Comparison of ENCODE assay signal across 8 cellular contexts in the genomic region with DNA sequence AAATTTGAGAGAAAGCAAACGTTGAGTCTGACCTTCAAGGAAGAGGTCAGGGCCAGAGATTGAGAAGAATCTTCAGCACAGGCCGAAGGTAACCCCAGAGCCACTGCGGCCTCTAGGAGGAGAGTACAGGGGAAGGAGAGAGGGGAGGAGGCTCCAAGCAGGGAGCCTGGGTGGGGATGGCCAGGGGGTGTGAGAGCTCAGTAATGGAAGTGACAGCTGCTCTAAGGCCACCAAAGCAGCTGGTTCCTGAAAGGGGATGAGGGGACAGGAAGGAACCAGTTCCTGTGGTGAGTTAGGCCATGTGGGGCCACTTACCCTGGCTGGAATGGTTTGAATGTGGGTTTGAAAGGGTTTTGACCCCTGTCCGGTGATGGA. TPM values are rescaled to one million over a fixed set of nuclear protein-coding genes. Genes with fewer than 3 reads are reported as not detected.
DNase-seq lines count a peak whose midpoint lies in the region; ATAC-seq lines count a peak whose summit lies in the region.

No MANE protein-coding gene starts in this region.

- peak overlapping the region; percentile 77 for H3K27ac Mint-ChIP-seq in activated CD8-positive, alpha-beta memory T cell treated with anti-CD3 and anti-CD28 coated beads, Interleukin-2, amount 10 ng/mL, durations not matched to agents 7 days and 5 days
- peak overlapping the region; percentile 86 for H3K27ac Mint-ChIP-seq in activated naive CD8-positive, alpha-beta T cell
- H3K27ac Mint-ChIP-seq in stimulated activated effector memory CD8-positive, alpha-beta T cell treated with anti-CD3 and anti-CD28 coated beads, Interleukin-12 subunit alpha, Interleukin-12 subunit beta, amount 100 ng/mL, for 72 hours: peak overlapping the region; percentile 91

- peaks cover 15% of the 10 kb centered on the region for H3K36me3 Mint-ChIP-seq in activated CD8-positive, alpha-beta memory T cell treated with anti-CD3 and anti-CD28 coated beads, Interleukin-2, amount 10 ng/mL, durations not matched to agents 7 days and 5 days
- H3K36me3 Mint-ChIP-seq in activated naive CD8-positive, alpha-beta T cell: no peaks in the 10 kb centered on the region
- peaks cover 97% of the 10 kb centered on the region for H3K36me3 Mint-ChIP-seq in stimulated activated effector memory CD8-positive, alpha-beta T cell treated with anti-CD3 and anti-CD28 coated beads, Interleukin-12 subunit alpha, Interleukin-12 subunit beta, amount 100 ng/mL, for 72 hours

- H3K4me3 Mint-ChIP-seq in activated CD8-positive, alpha-beta memory T cell treated with anti-CD3 and anti-CD28 coated beads, Interleukin-2, amount 10 ng/mL, durations not matched to agents 7 days and 5 days: no peak overlapping the region
- H3K4me3 Mint-ChIP-seq in activated naive CD8-positive, alpha-beta T cell: no peak overlapping the region
- no peak overlapping the region for H3K4me3 Mint-ChIP-seq in stimulated activated effector memory CD8-positive, alpha-beta T cell treated with anti-CD3 and anti-CD28 coated beads, Interleukin-12 subunit alpha, Interleukin-12 subunit beta, amount 100 ng/mL, for 72 hours

- H3K4me1 Mint-ChIP-seq in activated CD8-positive, alpha-beta memory T cell treated with anti-CD3 and anti-CD28 coated beads, Interleukin-2, amount 10 ng/mL, durations not matched to agents 7 days and 5 days: peaks cover 21% of the 10 kb centered on the region
- peaks cover 17% of the 10 kb centered on the region for H3K4me1 Mint-ChIP-seq in activated naive CD8-positive, alpha-beta T cell (ENCODE audit: low read depth)
- peaks cover 42% of the 10 kb centered on the region for H3K4me1 Mint-ChIP-seq in stimulated activated effector memory CD8-positive, alpha-beta T cell treated with anti-CD3 and anti-CD28 coated beads, Interleukin-12 subunit alpha, Interleukin-12 subunit beta, amount 100 ng/mL, for 72 hours

- H3K27me3 Mint-ChIP-seq in activated CD8-positive, alpha-beta memory T cell treated with anti-CD3 and anti-CD28 coated beads, Interleukin-2, amount 10 ng/mL, durations not matched to agents 7 days and 5 days: no peaks in the 10 kb centered on the region
- H3K27me3 Mint-ChIP-seq in activated naive CD8-positive, alpha-beta T cell: no peaks in the 10 kb centered on the region

- DNase-seq in activated CD8-positive, alpha-beta memory T cell treated with anti-CD3 and anti-CD28 coated beads, Interleukin-2, amount 10 ng/mL, durations not matched to agents 7 days and 5 days: no peak
- no peak for DNase-seq in activated CD8-positive, alpha-beta memory T cell treated with anti-CD3 and anti-CD28 coated beads, Interleukin-2, amount 50 U/mL, for 48 hours
- DNase-seq in stimulated activated effector memory CD8-positive, alpha-beta T cell treated with anti-CD3 and anti-CD28 coated beads, Interleukin-12 subunit alpha, Interleukin-12 subunit beta, amount 100 ng/mL, for 72 hours (ENCODE audit: low spot score in 2 of 2): no peak
- no peak for DNase-seq in T1000 (lab: John Stamatoyannopoulos, UW)
- DNase-seq in NCI-H446 (lab: John Stamatoyannopoulos, UW): no peak

- ATAC-seq in activated CD8-positive, alpha-beta memory T cell treated with anti-CD3 and anti-CD28 coated beads, Interleukin-2, amount 10 ng/mL, durations not matched to agents 7 days and 5 days: no peak
- peak; percentile 30 for ATAC-seq in HG02885 (IDR thresholded peaks at IDR 0.05; ENCODE audit: poor library complexity, unreplicated experiment)
- ATAC-seq in stimulated activated effector memory CD8-positive, alpha-beta T cell treated with anti-CD3 and anti-CD28 coated beads, Interleukin-12 subunit alpha, Interleukin-12 subunit beta, amount 100 ng/mL, for 72 hours: no peak
- ATAC-seq in HG02884 (IDR thresholded peaks at IDR 0.05; ENCODE audit: unreplicated experiment): no peak

- CTCF ChIA-PET in activated CD8-positive, alpha-beta memory T cell treated with anti-CD3 and anti-CD28 coated beads, Interleukin-2, amount 10 ng/mL, durations not matched to agents 7 days and 5 days (lab: Charles Lee): interaction anchor here (2.7 kb wide), 1 partner anchor 15 kb away, joined by 10 read pairs; no protein-coding TSS in a partner anchor

- H3K9me3 Mint-ChIP-seq in activated CD8-positive, alpha-beta memory T cell treated with anti-CD3 and anti-CD28 coated beads, Interleukin-2, amount 10 ng/mL, durations not matched to agents 7 days and 5 days (ENCODE audit: low read depth): no peaks in the 10 kb centered on the region
- no peaks in the 10 kb centered on the region for H3K9me3 Mint-ChIP-seq in activated naive CD8-positive, alpha-beta T cell (ENCODE audit: low read depth)
- no peaks in the 10 kb centered on the region for H3K9me3 Mint-ChIP-seq in stimulated activated effector memory CD8-positive, alpha-beta T cell treated with anti-CD3 and anti-CD28 coated beads, Interleukin-12 subunit alpha, Interleukin-12 subunit beta, amount 100 ng/mL, for 72 hours

RNA-seq across cellular contexts. Expression of gene PISD, which starts 46.1 kb away (rescaled TPM):
- 10 to 100 TPM; 34.7 to 40.0 TPM for total RNA-seq in activated CD8-positive, alpha-beta memory T cell treated with anti-CD3 and anti-CD28 coated beads, Interleukin-2, amount 10 ng/mL, durations not matched to agents 7 days and 5 days
